In the genomic region with DNA sequence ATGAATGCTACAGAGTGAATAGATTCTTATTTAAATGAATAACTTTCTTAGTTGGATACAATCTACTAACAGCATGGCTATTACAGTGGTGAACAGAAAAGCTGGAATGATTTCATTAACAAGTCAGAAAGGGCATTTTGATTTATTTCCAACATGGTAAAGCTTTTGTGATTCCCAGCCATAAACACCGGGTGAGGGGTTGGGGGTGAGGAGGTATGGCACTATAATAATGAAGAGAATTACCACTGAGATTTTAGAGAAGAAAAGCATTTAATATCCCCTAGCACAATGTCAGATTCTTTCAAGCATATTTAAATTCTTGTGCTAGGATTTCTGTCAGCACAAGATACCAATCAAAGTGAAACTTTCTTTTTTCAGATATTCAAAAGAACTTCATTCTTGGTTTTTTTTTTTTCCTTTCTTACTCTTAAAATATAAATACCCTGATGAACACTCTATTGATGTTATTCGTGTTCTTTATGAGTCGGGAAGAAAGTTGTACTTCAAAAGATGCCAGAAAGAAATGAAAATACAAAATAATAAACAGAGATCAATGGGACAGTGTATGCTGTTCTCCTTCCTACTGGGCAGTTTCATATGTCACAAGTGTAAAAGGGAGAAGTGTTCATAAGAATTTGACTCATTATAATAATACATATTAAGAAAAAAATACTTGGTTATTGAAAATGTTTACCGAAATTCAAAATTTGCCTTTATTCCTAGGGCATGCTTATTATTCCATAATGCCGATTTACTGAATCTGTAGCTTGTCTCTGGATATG, we compare ENCODE assay signal across 1 cellular context.
TF ChIP-seq lines count a peak whose summit lies in the region.

No MANE protein-coding gene starts in this region.

TF ChIP-seq in GM23338, 12 proteins besides CTCF, POLR2A, EP300 and RAD21:
- TF ChIP-seq ZNF462 (CRISPR knock-in tag; IDR thresholded peaks at IDR 0.05) (no peak), NANOG (IDR thresholded peaks at IDR 0.05; ENCODE audit: borderline replicate concordance) (no peak), ZNF114 (CRISPR knock-in tag; IDR thresholded peaks at IDR 0.05) (no peak), EZH2phosphoT487 (IDR thresholded peaks at IDR 0.05; ENCODE audit: unreplicated experiment) (no peak), REST (IDR thresholded peaks at IDR 0.05; ENCODE audit: unreplicated experiment) (no peak), CREB1 (CRISPR knock-in tag; IDR thresholded peaks at IDR 0.05; ENCODE audit: low read depth) (no peak), ETS1 (IDR thresholded peaks at IDR 0.05) (no peak), STAT1 (IDR thresholded peaks at IDR 0.05; ENCODE audit: unreplicated experiment) (no peak), JUNB (IDR thresholded peaks at IDR 0.05; ENCODE audit: unreplicated experiment) (no peak), POLR2AphosphoS5 (IDR thresholded peaks at IDR 0.05; ENCODE audit: low read depth) (no peak), EZH2 (IDR thresholded peaks at IDR 0.05; ENCODE audit: low read depth, unreplicated experiment) (no peak), ZNF331 (CRISPR knock-in tag; IDR thresholded peaks at IDR 0.05; ENCODE audit: low read depth) (no peak)
